11 cellular contexts compared by ENCODE assay signal in the genomic region with DNA sequence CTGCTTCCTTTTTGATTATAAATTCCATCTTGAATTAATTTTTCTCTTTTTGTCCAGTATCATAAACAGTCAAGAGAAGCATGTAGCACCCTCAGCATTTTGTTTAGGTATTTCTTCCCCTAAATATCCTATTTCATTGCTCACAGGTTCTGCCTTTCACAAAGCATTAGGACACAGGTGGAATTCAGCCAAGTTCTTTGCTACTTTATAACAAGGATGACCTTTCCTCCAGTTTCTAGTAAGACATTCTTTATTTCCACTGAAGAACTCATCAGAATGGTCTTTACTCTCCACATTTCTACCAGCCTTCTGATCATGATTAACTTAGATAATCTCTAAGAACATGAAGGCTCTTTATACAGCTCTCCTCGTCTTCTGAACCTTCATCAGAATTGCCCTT. TPM values are rescaled to one million over a fixed set of nuclear protein-coding genes. Genes with fewer than 3 reads are reported as not detected.
DNase-seq lines count a peak whose midpoint lies in the region; ATAC-seq and TF ChIP-seq lines count a peak whose summit lies in the region.
"Had no signal": no experiment of that assay in that cellular context is flagged by ENCODE, and none has a peak within 500 bp of the region (broad histone marks: within the 10 kb centered on the region; RNA-seq: fewer than 3 reads in every experiment).

No MANE protein-coding gene starts in this region.

- no peak overlapping the region for H3K4me3 Mint-ChIP-seq in CD8-positive, alpha-beta T cell
- H3K4me3 Mint-ChIP-seq: activated B cell treated with CpG ODN at 0.5 μM for 24 hours; activated naive CD8-positive, alpha-beta T cell treated with anti-CD3 and anti-CD28 coated beads for 36 hours had no signal

- no peak for DNase-seq in Right ventricle myocardium inferior (ENCODE audit: missing footprints)
- no peak for DNase-seq in cardiac septum (ENCODE audit: low spot score)
- DNase-seq in esophagus muscularis mucosa (ENCODE audit: extremely low spot score) = no peak
- peak; percentile 46 for DNase-seq in midbrain (lab: John Stamatoyannopoulos, UW)
- no peak for DNase-seq in DMS53 treated with DMSO at 0.1 percent for 48 hours (lab: John Stamatoyannopoulos, UW; ENCODE audit: unreplicated experiment)
- DNase-seq in CD8-positive, alpha-beta T cell = no peak
- no peak for DNase-seq in HT-29 (ENCODE audit: low spot score)
- DNase-seq: activated B cell treated with CpG ODN at 0.5 μM for 24 hours; activated naive CD8-positive, alpha-beta T cell treated with anti-CD3 and anti-CD28 coated beads for 36 hours; AML-193 had no signal

- H3K9me3 Mint-ChIP-seq in CD8-positive, alpha-beta T cell = no peaks in the 10 kb centered on the region
- H3K9me3 Mint-ChIP-seq: activated B cell treated with CpG ODN at 0.5 μM for 24 hours; activated naive CD8-positive, alpha-beta T cell treated with anti-CD3 and anti-CD28 coated beads for 36 hours had no signal

- H3K27ac Mint-ChIP-seq in CD8-positive, alpha-beta T cell = no peak overlapping the region
- H3K27ac Mint-ChIP-seq: activated B cell treated with CpG ODN at 0.5 μM for 24 hours; activated naive CD8-positive, alpha-beta T cell treated with anti-CD3 and anti-CD28 coated beads for 36 hours had no signal

- no peak for TF ChIP-seq POLR2A in esophagus muscularis mucosa (IDR thresholded peaks at IDR 0.05; ENCODE audit: low read depth)

- H3K4me1 Mint-ChIP-seq in CD8-positive, alpha-beta T cell (ENCODE audit: low read depth) = peaks cover 2% of the 10 kb centered on the region
- H3K4me1 Mint-ChIP-seq: activated B cell treated with CpG ODN at 0.5 μM for 24 hours; activated naive CD8-positive, alpha-beta T cell treated with anti-CD3 and anti-CD28 coated beads for 36 hours had no signal

- no peak for TF ChIP-seq CTCF in esophagus muscularis mucosa (IDR thresholded peaks at IDR 0.05)
- TF ChIP-seq CTCF in CD8-positive, alpha-beta T cell (IDR thresholded peaks at IDR 0.05) = no peak

- no peaks in the 10 kb centered on the region for H3K27me3 ChIP-seq in esophagus muscularis mucosa
- H3K27me3 ChIP-seq in CD8-positive, alpha-beta T cell (ENCODE audit: insufficient read depth, low read length) = no peaks in the 10 kb centered on the region

- H3K27me3 Mint-ChIP-seq in CD8-positive, alpha-beta T cell (ENCODE audit: low read depth) = no peaks in the 10 kb centered on the region
- H3K27me3 Mint-ChIP-seq: activated B cell treated with CpG ODN at 0.5 μM for 24 hours; activated naive CD8-positive, alpha-beta T cell treated with anti-CD3 and anti-CD28 coated beads for 36 hours had no signal

- POLR2A ChIA-PET in CD8-positive, alpha-beta T cell (lab: Charles Lee) = no interaction called here

- peak; percentile 36 for ATAC-seq in Right ventricle myocardium inferior
- no peak for ATAC-seq in HG02870 (IDR thresholded peaks at IDR 0.05; ENCODE audit: unreplicated experiment)
- ATAC-seq in CD8-positive, alpha-beta T cell = no peak

- CTCF ChIA-PET in CD8-positive, alpha-beta T cell (lab: Charles Lee) = interaction anchor here (0.5 to 1.8 kb wide), 2 partner anchors 80 to 170 kb away, joined by 3 to 4 read pairs; no protein-coding TSS in a partner anchor

- peak overlapping the region; percentile 64 to 82 (median 78) for H3K27ac ChIP-seq in esophagus muscularis mucosa (replicated peaks in 1 of 4)
- H3K27ac ChIP-seq in CD8-positive, alpha-beta T cell (ENCODE audit: low read depth, low read length) = no peak overlapping the region

- no peaks in the 10 kb centered on the region for H3K36me3 Mint-ChIP-seq in CD8-positive, alpha-beta T cell
- H3K36me3 Mint-ChIP-seq: activated naive CD8-positive, alpha-beta T cell treated with anti-CD3 and anti-CD28 coated beads for 36 hours had no signal

- no peaks in the 10 kb centered on the region for H3K36me3 ChIP-seq in esophagus muscularis mucosa
- H3K36me3 ChIP-seq in CD8-positive, alpha-beta T cell (ENCODE audit: insufficient read depth, low read length) = no peaks in the 10 kb centered on the region

- intact Hi-C loops in Right ventricle myocardium inferior (cut with DNase I) (loop anchor here (2.0 to 10.0 kb wide), 2 partner anchors 83 to 565 kb away; partner anchors contain the start of gene BDH2), cardiac septum (cut with DNase I) (loop anchor here (5.0 kb wide), 2 partner anchors 65 to 580 kb away; partner anchors contain the start of gene SLC9B2), esophagus muscularis mucosa (cut with DNase I) (loop anchor here (5.0 kb wide), 1 partner anchor 390 kb away; no protein-coding TSS in a partner anchor)
- intact Hi-C loops in CD8-positive, alpha-beta T cell (cut with DNase I, micrococcal nuclease) = loop anchor here in 1 of 2 experiments (10.0 kb wide), 1 partner anchor 1847 kb away; no protein-coding TSS in a partner anchor

- no peaks in the 10 kb centered on the region for H3K9me3 ChIP-seq in esophagus muscularis mucosa
- H3K9me3 ChIP-seq in CD8-positive, alpha-beta T cell (ENCODE audit: low read length) = no peaks in the 10 kb centered on the region

- no peak overlapping the region for H3K4me3 ChIP-seq in esophagus muscularis mucosa
- no peak overlapping the region for H3K4me3 ChIP-seq in CD8-positive, alpha-beta T cell (ENCODE audit: low read depth, low read length)

- peaks cover 19 to 29% (median 21%) of the 10 kb centered on the region in 4 donors for H3K4me1 ChIP-seq in esophagus muscularis mucosa
- H3K4me1 ChIP-seq in CD8-positive, alpha-beta T cell (ENCODE audit: insufficient read depth, low read length) = no peaks in the 10 kb centered on the region

- no peak for TF ChIP-seq EP300 in esophagus muscularis mucosa (IDR thresholded peaks at IDR 0.05)

- WGBS in esophagus muscularis mucosa = 59% methylated on average over 1 of the region's 1 CpG

RNA-seq across cellular contexts. Expression of gene SLC9B1, which starts 7.4 kb away (rescaled TPM):
- total RNA-seq in Right ventricle myocardium inferior = 0.95 TPM
- total RNA-seq in cardiac septum = 0.86 TPM
- 1 to 10 TPM in 1 of 4 donors, under 1 TPM in 2, not detected in 1; 0.29 to 1.3 (median 0.99) TPM for total RNA-seq in esophagus muscularis mucosa
- total RNA-seq in CD8-positive, alpha-beta T cell = 1 to 10 TPM; 1.7 to 4.0 TPM
- total RNA-seq in HT-29 (2014; rRNA removed; shearing (Covaris generic)) = not detected in 2 replicates
